ENCODE assay signal across 21 cellular contexts in the genomic region with DNA sequence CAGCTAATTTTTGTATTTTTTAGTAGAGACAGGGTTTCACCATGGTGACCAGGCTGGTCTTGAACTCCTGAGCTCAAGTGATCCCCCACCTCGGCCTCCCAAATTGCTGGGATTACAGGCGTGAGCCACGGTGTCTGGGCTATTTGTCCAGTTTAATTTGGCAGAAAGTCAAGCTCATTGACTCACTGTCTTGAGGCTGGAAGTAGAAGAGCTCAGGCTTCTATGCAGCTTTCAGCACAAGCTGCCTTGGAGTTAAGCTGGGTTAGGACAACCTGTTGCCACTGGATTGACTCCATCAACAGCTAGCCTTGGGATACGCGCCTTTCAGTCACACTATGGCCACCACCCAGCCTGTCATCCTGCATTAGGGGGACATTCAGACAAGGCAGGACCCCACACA.
DNase-seq lines count a peak whose midpoint lies in the region; ATAC-seq and TF ChIP-seq lines count a peak whose summit lies in the region.
"Had no signal": no experiment of that assay in that cellular context is flagged by ENCODE, and none has a peak within 500 bp of the region (broad histone marks: within the 10 kb centered on the region; RNA-seq: fewer than 3 reads in every experiment).

No MANE protein-coding gene starts in this region.

- in situ Hi-C loops in brain microvascular endothelial cell (cut with HindIII; ENCODE audit: low pct_ligation_motif_present, low sequenced_read_pairs) = no loop called here

- peaks cover 0 to 8% of the 10 kb centered on the region in 2 donors for H3K9me3 ChIP-seq in breast epithelium
- H3K9me3 ChIP-seq: ascending aorta, transverse colon had no signal

- H3K9me3 Mint-ChIP-seq in MCF 10A (ENCODE audit: unreplicated experiment) = no peaks in the 10 kb centered on the region

- H3K27ac ChIP-seq in breast epithelium = no peak overlapping the region
- no peak overlapping the region for H3K27ac ChIP-seq in brain microvascular endothelial cell
- H3K27ac ChIP-seq: ascending aorta, KMS-11, SJCRH30, transverse colon had no signal

- POLR2A ChIA-PET in MCF 10A (lab: Yijun Ruan, JAX) = interaction anchor here (1.0 kb wide), 1 partner anchor 99 kb away, joined by 3 read pairs; no protein-coding TSS in a partner anchor
- POLR2A ChIA-PET in GM10248 (lab: Yijun Ruan, JAX) = no interaction called here

- no peak overlapping the region for H3K4me3 Mint-ChIP-seq in MCF 10A (ENCODE audit: unreplicated experiment)
- H3K4me3 Mint-ChIP-seq: CD4-positive, CD25-positive, alpha-beta regulatory T cell had no signal

- H3K27ac Mint-ChIP-seq in MCF 10A (ENCODE audit: low read depth, unreplicated experiment) = no peak overlapping the region
- H3K27ac Mint-ChIP-seq: CD4-positive, CD25-positive, alpha-beta regulatory T cell had no signal

- no peak for ATAC-seq in GM21528 (IDR thresholded peaks at IDR 0.05; ENCODE audit: low FRiP score, unreplicated experiment)
- ATAC-seq: GM12878, left lobe of liver had no signal

- BruUV-seq in MCF 10A (replicated peaks; lab: Mats Ljungman, UMichigan) = no TSS peak

- peaks cover 9% of the 10 kb centered on the region for H3K4me1 Mint-ChIP-seq in MCF 10A (ENCODE audit: insufficient read depth, unreplicated experiment)
- H3K4me1 Mint-ChIP-seq: CD4-positive, CD25-positive, alpha-beta regulatory T cell had no signal

- CTCF ChIA-PET in MCF 10A (lab: Yijun Ruan, JAX) (interaction anchor here (1.0 kb wide), 1 partner anchor 55 kb away, joined by 5 read pairs; no protein-coding TSS in a partner anchor), GM10248 (lab: Yijun Ruan, JAX) (interaction anchor here (0.7 to 2.6 kb wide), 3 partner anchors 10 to 16 kb away, joined by 3 to 6 read pairs (median 3); no protein-coding TSS in a partner anchor)

- H3K27me3 Mint-ChIP-seq in MCF 10A (ENCODE audit: insufficient read depth, unreplicated experiment) = no peaks in the 10 kb centered on the region

- H3K36me3 ChIP-seq in breast epithelium (no peaks in the 10 kb centered on the region), brain microvascular endothelial cell (replicated peaks) (no peaks in the 10 kb centered on the region)
- H3K36me3 ChIP-seq: ascending aorta, SJCRH30, transverse colon had no signal

- DNase-seq in MCF 10A (ENCODE audit: unreplicated experiment) = peak; percentile 63
- DNase-seq in breast epithelium (ENCODE audit: low spot score in 2 of 2) = no peak
- peak; percentile 53 for DNase-seq in brain microvascular endothelial cell
- DNase-seq in hepatic stellate cell (ENCODE audit: low spot score) = peak; percentile 21
- DNase-seq in GM10248 (ENCODE audit: extremely low spot score) = no peak
- DNase-seq in COLO829 (ENCODE audit: low spot score) = no peak
- DNase-seq in SHP77 (lab: John Stamatoyannopoulos, UW) = no peak
- DNase-seq: 8988T; activated CD4-positive, alpha-beta T cell treated with anti-CD3 and anti-CD28 coated beads for 1 hour; activated naive CD4-positive, alpha-beta T cell; CD4-positive, CD25-positive, alpha-beta regulatory T cell; DND-41; SJCRH30; T-helper 9 cell; transverse colon had no signal

- H3K4me1 ChIP-seq in breast epithelium = no peaks in the 10 kb centered on the region
- H3K4me1 ChIP-seq: ascending aorta, transverse colon had no signal

- TF ChIP-seq CTCF in MCF 10A (IDR thresholded peaks at IDR 0.05; ENCODE audit: unreplicated experiment) = no peak
- no peak for TF ChIP-seq CTCF in breast epithelium (IDR thresholded peaks at IDR 0.05)
- TF ChIP-seq CTCF in brain microvascular endothelial cell (IDR thresholded peaks at IDR 0.05; ENCODE audit: low read depth, low read length, missing control alignments) = no peak
- TF ChIP-seq CTCF in GM10248 (IDR thresholded peaks at IDR 0.05; ENCODE audit: control extremely low read depth, extremely low read depth, low read depth, missing control alignments) = no peak

- intact Hi-C loops in MCF 10A (cut with micrococcal nuclease) (no loop called here), breast epithelium (cut with DNase I; ENCODE audit: low total_unique reads) (no loop called here)

- no peak overlapping the region for H3K4me3 ChIP-seq in breast epithelium
- H3K4me3 ChIP-seq in brain microvascular endothelial cell (ENCODE audit: low read depth, low read length) = no peak overlapping the region
- H3K4me3 ChIP-seq: ascending aorta, GM12878, SJCRH30, skin epidermis, transverse colon had no signal

- H3K27me3 ChIP-seq in breast epithelium (no peaks in the 10 kb centered on the region), brain microvascular endothelial cell (replicated peaks) (no peaks in the 10 kb centered on the region)
- H3K27me3 ChIP-seq: ascending aorta, SJCRH30 had no signal

- H3K36me3 Mint-ChIP-seq in MCF 10A (ENCODE audit: insufficient read depth, unreplicated experiment) = peaks cover 6% of the 10 kb centered on the region
- H3K36me3 Mint-ChIP-seq: CD4-positive, CD25-positive, alpha-beta regulatory T cell had no signal

- TF ChIP-seq POLR2A in breast epithelium (IDR thresholded peaks at IDR 0.05) = no peak

Comparison
In these comparisons a context has a peak if more than half of its experiments do, and no peak if none do; other contexts are left out.
1. DNase-seq: peak in MCF 10A (single experiment), brain microvascular endothelial cell (single experiment) and hepatic stellate cell (single experiment); none in breast epithelium (0 of 2), GM10248 (single experiment), COLO829 (single experiment) and SHP77 (0 of 2).